ENCODE assay signal across 8 cellular contexts in genomic region chr1:193069748-193070394, GRCh38. TPM values are rescaled to one million over a fixed set of nuclear protein-coding genes. Genes with fewer than 3 reads are reported as not detected.
DNase-seq lines count a peak whose midpoint lies in the region; ATAC-seq, FAIRE-seq and TF ChIP-seq lines count a peak whose summit lies in the region.

No MANE protein-coding gene starts in this region.

- H3K14ac ChIP-seq in H9 (ENCODE audit: insufficient read depth, low read length) = no peak overlapping the region

- peaks cover 5% of the 10 kb centered on the region for H3K79me1 ChIP-seq in H9 (ENCODE audit: insufficient read depth, low read depth, low read length, poor library complexity, severe bottlenecking)

- H2BK120ac ChIP-seq in H9 (ENCODE audit: low read depth, low read length, poor library complexity, severe bottlenecking) = no peak overlapping the region

- H3K56ac ChIP-seq in H9 (ENCODE audit: insufficient read length, low read depth, low read length) = no peak overlapping the region

- POLR2A ChIA-PET in CD4-positive, alpha-beta memory T cell (lab: Charles Lee; ENCODE audit: partially characterized antibody) = interaction anchor here (1.0 to 1.3 kb wide), 2 partner anchors 12 to 264 kb away, joined by 3 to 5 read pairs; no protein-coding TSS in a partner anchor

- no peak for FAIRE-seq in small intestine (lab: Jason Lieb, UNC)

- no peak overlapping the region for H4K91ac ChIP-seq in H9 (ENCODE audit: insufficient read length, low read depth, low read length)

- H3K4me1 ChIP-seq in CD4-positive, alpha-beta memory T cell (ENCODE audit: insufficient read depth, low read length) = peaks cover 38% of the 10 kb centered on the region
- H3K4me1 ChIP-seq in H9 (ENCODE audit: insufficient read depth, low read length) (no peaks in the 10 kb centered on the region; the same call in 1 of the 2 replicates), RWPE2 (ENCODE audit: insufficient read depth, poor library complexity, severe bottlenecking) (no peaks in the 10 kb centered on the region), small intestine (ENCODE audit: control insufficient read depth in 2 of 2, insufficient read depth in 1 of 2, low read depth in 1 of 2, low read length in 1 of 2) (no peaks in the 10 kb centered on the region)

- no peak overlapping the region for H3K18ac ChIP-seq in H9 (ENCODE audit: insufficient read length, low read depth, low read length)

- H2BK20ac ChIP-seq in H9 (ENCODE audit: low read depth, low read length, poor library complexity, severe bottlenecking) = no peak overlapping the region

- no peak for DNase-seq in CD4-positive, alpha-beta memory T cell
- DNase-seq in H9 (peak; percentile 46), RWPE2 (ENCODE audit: low spot score) (no peak), fibroblast of villous mesenchyme (ENCODE audit: low read depth) (no peak), superior temporal gyrus (ENCODE audit: extremely low spot score) (no peak), small intestine (no peak)
- no peak for DNase-seq in stimulated activated CD4-positive, alpha-beta T cell treated with anti-CD3 and anti-CD28 coated beads, Interleukin-4, amount 100 ng/mL, for 24 hours

- no peak overlapping the region for H3K4ac ChIP-seq in H9 (ENCODE audit: low read depth, low read length)

- H3K4me3 ChIP-seq in CD4-positive, alpha-beta memory T cell (ENCODE audit: low read length in 2 of 2) = no peak overlapping the region
- H3K4me3 ChIP-seq in RWPE2 (ENCODE audit: severe bottlenecking) (no peak overlapping the region), fibroblast of villous mesenchyme (ENCODE audit: low read depth, low read length) (no peak overlapping the region), small intestine (ENCODE audit: low read depth in 1 of 2, low read length in 2 of 2) (no peak overlapping the region)

- no peaks in the 10 kb centered on the region for H4K20me1 ChIP-seq in H9 (ENCODE audit: control insufficient read depth, insufficient read depth, insufficient read length)

- H3K36me3 Mint-ChIP-seq in CD4-positive, alpha-beta memory T cell = peaks cover 6 to 21% of the 10 kb centered on the region in 2 donors
- H3K36me3 Mint-ChIP-seq in H9 (ENCODE audit: insufficient read depth in 1 of 3, low read depth in 3 of 3) = peaks cover 6 to 9% (median 8%) of the 10 kb centered on the region in 3 experiments; a peak in 5 of 7 replicates

- H3K27me3 Mint-ChIP-seq in CD4-positive, alpha-beta memory T cell = no peaks in the 10 kb centered on the region
- no peaks in the 10 kb centered on the region for H3K27me3 Mint-ChIP-seq in H9 (ENCODE audit: low read depth)

- peaks cover 39 to 63% (median 53%) of the 10 kb centered on the region in 4 donors for H3K4me1 Mint-ChIP-seq in CD4-positive, alpha-beta memory T cell
- H3K4me1 Mint-ChIP-seq in H9 = peaks cover 2 to 5% of the 10 kb centered on the region in 2 experiments; a peak in 3 of 4 replicates

- H3K27ac Mint-ChIP-seq in CD4-positive, alpha-beta memory T cell = peak overlapping the region; percentile 39 to 82 (median 62)
- no peak overlapping the region for H3K27ac Mint-ChIP-seq in H9

- H2BK12ac ChIP-seq in H9 (ENCODE audit: insufficient read length, low read depth, low read length) = no peak overlapping the region

- no peak overlapping the region for H3T11ph ChIP-seq in H9 (ENCODE audit: low read length)

- no peaks in the 10 kb centered on the region for H3K23me2 ChIP-seq in H9 (ENCODE audit: insufficient read length, low read depth, low read length, poor library complexity, severe bottlenecking)

- TF ChIP-seq CTCF in H9 (conservative IDR thresholded peaks at IDR 0.05) (peak; percentile 72), RWPE2 (IDR thresholded peaks at IDR 0.05; ENCODE audit: poor library complexity, severe bottlenecking) (peak; percentile 41), fibroblast of villous mesenchyme (IDR thresholded peaks at IDR 0.05; ENCODE audit: insufficient read depth, low read depth, low read length) (peak; percentile 39)

- H3K27me3 ChIP-seq in CD4-positive, alpha-beta memory T cell (ENCODE audit: insufficient read depth, low read length) = no peaks in the 10 kb centered on the region
- H3K27me3 ChIP-seq in H9 (ENCODE audit: insufficient read depth, low read length) (no peaks in the 10 kb centered on the region), RWPE2 (ENCODE audit: insufficient read depth, poor library complexity, severe bottlenecking) (no peaks in the 10 kb centered on the region), small intestine (ENCODE audit: control insufficient read depth in 2 of 2, insufficient read depth in 2 of 2, low read length in 2 of 2) (no peaks in the 10 kb centered on the region)

- H3K36me3 ChIP-seq in CD4-positive, alpha-beta memory T cell (ENCODE audit: insufficient read depth, low read length) = no peaks in the 10 kb centered on the region
- H3K36me3 ChIP-seq in RWPE2 (ENCODE audit: low read depth) (peaks cover 26% of the 10 kb centered on the region), small intestine (ENCODE audit: control insufficient read depth in 2 of 2, insufficient read depth in 2 of 2, low read length in 2 of 2) (peaks cover 0 to 2% of the 10 kb centered on the region in 2 donors)

- no peak overlapping the region for H2BK15ac ChIP-seq in H9 (ENCODE audit: low read depth, low read length)

- no peak overlapping the region for H2AK5ac ChIP-seq in H9 (ENCODE audit: insufficient read length, low read length)

- CTCF ChIA-PET in CD4-positive, alpha-beta memory T cell (lab: Charles Lee; ENCODE audit: partially characterized antibody) = interaction anchor here (1.6 to 2.4 kb wide), 2 partner anchors 11 to 53 kb away, joined by 5 to 13 read pairs; partner anchors contain the start of genes RO60 and UCHL5

- peaks cover 6% of the 10 kb centered on the region; the same call in 1 of the 2 replicates for H3K79me2 ChIP-seq in H9 (ENCODE audit: insufficient read depth, low read length)

- ATAC-seq in RWPE2 (ENCODE audit: low read depth) (0 out of 3 replicates have a peak, but pooled peaks have one; percentile 44), GM19023 (IDR thresholded peaks at IDR 0.05; ENCODE audit: unreplicated experiment) (no peak)

- H2BK5ac ChIP-seq in H9 (ENCODE audit: insufficient read length, low read length) = no peak overlapping the region

- H3K9me3 ChIP-seq in CD4-positive, alpha-beta memory T cell (ENCODE audit: control insufficient read depth in 1 of 2, low read length in 2 of 2) = no peaks in the 10 kb centered on the region
- no peaks in the 10 kb centered on the region for H3K9me3 ChIP-seq in H9 (ENCODE audit: control insufficient read depth, low read depth, low read length)
- H3K9me3 ChIP-seq in RWPE2 (ENCODE audit: severe bottlenecking) = no peaks in the 10 kb centered on the region
- H3K9me3 ChIP-seq in small intestine (ENCODE audit: control insufficient read depth, low read depth) = no peaks in the 10 kb centered on the region

- no peak overlapping the region for H3K27ac ChIP-seq in CD4-positive, alpha-beta memory T cell (ENCODE audit: low read depth, low read length)
- H3K27ac ChIP-seq in H9 (ENCODE audit: insufficient read length, low read depth, low read length) (no peak overlapping the region), RWPE2 (ENCODE audit: poor library complexity, severe bottlenecking) (no peak overlapping the region), small intestine (ENCODE audit: low read depth in 1 of 2, low read length in 1 of 2) (no peak overlapping the region)

- H3K9me3 Mint-ChIP-seq in CD4-positive, alpha-beta memory T cell = no peaks in the 10 kb centered on the region
- no peaks in the 10 kb centered on the region for H3K9me3 Mint-ChIP-seq in H9

- no peak overlapping the region for H2AFZ ChIP-seq in H9 (ENCODE audit: low read length)

- no peak overlapping the region for H3K23ac ChIP-seq in H9 (ENCODE audit: insufficient read length, low read depth, low read length)

- no peak overlapping the region for H4K5ac ChIP-seq in H9 (ENCODE audit: insufficient read length, low read depth, low read length)

- peak overlapping the region in 6 of 8 donors; percentile 9 to 48 (median 24) for H3K4me3 Mint-ChIP-seq in CD4-positive, alpha-beta memory T cell
- no peak overlapping the region for H3K4me3 Mint-ChIP-seq in H9

- no peak overlapping the region for H4K8ac ChIP-seq in H9 (replicated peaks; ENCODE audit: insufficient read length, low read depth, low read length)

- no peak overlapping the region for H3K4me2 ChIP-seq in H9 (ENCODE audit: insufficient read depth, insufficient read length, low read length)

- intact Hi-C loops in CD4-positive, alpha-beta memory T cell (cut with micrococcal nuclease) = no loop called here

- no peak overlapping the region for H3K9ac ChIP-seq in H9 (ENCODE audit: extremely low read depth, insufficient read length, low read length)

- no CpG with 5 or more reads among the region's 4 CpGs for WGBS in H9 (ENCODE audit: extremely low coverage, insufficient read length, low lambda C conversion rate)
- WGBS in small intestine, 3 donors = 76 to 82% (median 79%) methylated on average over 4 of the region's 4 CpGs

RNA-seq across cellular contexts. Expression of gene RO60, which starts 10.5 kb away (rescaled TPM):
- 10 to 100 TPM; 75.2 to 78.7 TPM for total RNA-seq in CD4-positive, alpha-beta memory T cell
- 100 to 1,000 TPM in 1 of 2 donors, 10 to 100 TPM in 1; 99.6 to 133 TPM for polyA plus RNA-seq in CD4-positive, alpha-beta memory T cell
- 79.5 and 84.7 TPM in 2 replicates for total RNA-seq in H9 (2021)
- total RNA-seq in fibroblast of villous mesenchyme = 194 and 226 TPM in 2 replicates
- 1 to 10 TPM; 4.0 to 7.3 (median 7.2) TPM for polyA plus RNA-seq in small intestine

RNA-seq across cellular contexts. Expression of gene UCHL5, which starts 10.7 kb away (rescaled TPM):
- 10 to 100 TPM; 31.2 to 34.6 TPM for total RNA-seq in CD4-positive, alpha-beta memory T cell
- polyA plus RNA-seq in CD4-positive, alpha-beta memory T cell = 10 to 100 TPM; 45.9 to 72.8 TPM
- 40.9 and 42.1 TPM in 2 replicates for total RNA-seq in H9 (2021)
- total RNA-seq in fibroblast of villous mesenchyme = 24.2 and 25.5 TPM in 2 replicates
- 10 to 100 TPM; 22.6 to 24.3 (median 24.2) TPM for polyA plus RNA-seq in small intestine

RNA-seq across cellular contexts. Expression of gene GLRX2, which starts 35.3 kb away (rescaled TPM):
- total RNA-seq in CD4-positive, alpha-beta memory T cell = 10 to 100 TPM; 15.0 to 17.0 TPM
- 10 to 100 TPM; 15.2 to 16.3 TPM for polyA plus RNA-seq in CD4-positive, alpha-beta memory T cell
- 7.8 and 10.1 TPM in 2 replicates for total RNA-seq in H9 (2021)
- total RNA-seq in fibroblast of villous mesenchyme = 5.8 and 7.8 TPM in 2 replicates
- polyA plus RNA-seq in small intestine = 10 to 100 TPM; 21.0 to 27.3 (median 22.0) TPM

RNA-seq across cellular contexts. Expression of gene CDC73, which starts 52.0 kb away (rescaled TPM):
- 10 to 100 TPM; 70.4 to 75.0 TPM for total RNA-seq in CD4-positive, alpha-beta memory T cell
- 10 to 100 TPM; 70.5 to 72.2 TPM for polyA plus RNA-seq in CD4-positive, alpha-beta memory T cell
- total RNA-seq in H9 (2021) (62.5 and 63.7 TPM in 2 replicates), fibroblast of villous mesenchyme (24.5 and 40.2 TPM in 2 replicates)
- 10 to 100 TPM in 2 of 3 donors, 1 to 10 TPM in 1; 7.6 to 14.7 (median 11.6) TPM for polyA plus RNA-seq in small intestine

Comparison
In these comparisons a context has a peak if more than half of its experiments do, and no peak if none do; other contexts are left out.
1. H3K27ac Mint-ChIP-seq: peak in CD4-positive, alpha-beta memory T cell (7 of 7); none in H9 (0 of 3).
2. H3K4me3 Mint-ChIP-seq: peak in CD4-positive, alpha-beta memory T cell (6 of 8); none in H9 (0 of 2).
3. Peak in every context shown above with its lines, with median percentiles within 50 percentile points of each other: CTCF ChIP-seq.